Comparison of ENCODE assay signal across 17 cellular contexts in the genomic region with DNA sequence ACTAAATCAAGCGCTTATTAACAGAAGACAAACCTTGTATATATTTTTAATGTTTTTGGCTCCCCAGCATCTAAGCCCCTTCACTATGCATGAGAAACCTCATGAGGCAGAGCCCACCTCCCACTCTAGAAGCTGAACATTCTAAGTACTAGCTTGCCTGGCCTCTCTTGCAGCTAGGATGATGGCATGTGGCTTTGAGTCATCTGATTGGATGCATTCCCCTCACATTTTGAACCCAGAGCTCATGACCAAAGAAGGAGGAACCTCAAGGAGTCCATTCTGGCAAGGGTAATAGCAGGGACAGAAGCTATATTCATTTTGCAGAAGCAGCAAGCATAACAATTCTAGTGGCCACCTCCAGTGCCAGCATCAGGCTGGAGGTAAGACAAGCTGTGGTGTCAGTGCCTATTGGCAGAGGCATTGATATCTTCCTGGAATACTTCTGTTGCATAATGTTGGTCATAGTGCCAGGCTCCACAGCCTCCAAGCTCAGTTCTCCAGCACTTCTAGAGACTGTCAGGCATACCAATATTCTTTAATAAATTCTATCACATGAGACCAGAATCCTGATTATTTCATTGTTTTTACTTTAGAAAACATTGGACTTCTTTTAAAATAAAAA.
"Had no signal": no experiment of that assay in that cellular context is flagged by ENCODE, and none has a peak within 500 bp of the region (broad histone marks: within the 10 kb centered on the region; RNA-seq: fewer than 3 reads in every experiment).

No MANE protein-coding gene starts in this region.

- H3K9me3 ChIP-seq: pancreas had no signal

- H3K27me3 ChIP-seq: heart right ventricle, pancreas had no signal

- H3K9me3 Mint-ChIP-seq: nephron, type B pancreatic cell had no signal

- H3K4me3 ChIP-seq: coronary artery, heart right ventricle, lung, pancreas, smooth muscle cell had no signal

- H3K27ac Mint-ChIP-seq: naive B cell, progenitor cell of endocrine pancreas had no signal

- H3K27me3 Mint-ChIP-seq: progenitor cell of endocrine pancreas, type B pancreatic cell had no signal

- H3K4me3 Mint-ChIP-seq: naive B cell, nephron, type B pancreatic cell had no signal

- H3K27ac ChIP-seq: coronary artery, heart right ventricle, pancreas had no signal

- FAIRE-seq: pancreas, urothelium cell line had no signal

- H3K4me1 Mint-ChIP-seq: naive B cell had no signal

- ATAC-seq: heart right ventricle, left ventricle myocardium superior, pancreas, right cardiac atrium had no signal

- H3K36me3 Mint-ChIP-seq: type B pancreatic cell had no signal

- DNase-seq: effector CD4-positive, alpha-beta T cell; heart right ventricle; hypothalamus; left ventricle myocardium superior; naive B cell; occipital lobe; pancreas; right cardiac atrium; stimulated activated CD4-positive, alpha-beta T cell treated with anti-CD3 and anti-CD28 coated beads, Interleukin-2, amount 100 ng/mL, for 48 hours; stimulated activated naive CD4-positive, alpha-beta T cell treated with Interleukin-2 at 50 U/mL for 16 hours had no signal

- H3K4me2 ChIP-seq: smooth muscle cell had no signal

- H3K36me3 ChIP-seq: heart right ventricle, pancreas had no signal
